In genomic region chr1:25564777-25565176, GRCh38 we compare ENCODE assay signal across 13 cellular contexts. TPM values are rescaled to one million over a fixed set of nuclear protein-coding genes. Genes with fewer than 3 reads are reported as not detected.
DNase-seq lines count a peak whose midpoint lies in the region; ATAC-seq and TF ChIP-seq lines count a peak whose summit lies in the region.
"Had no signal": no experiment of that assay in that cellular context is flagged by ENCODE, and none has a peak within 500 bp of the region (broad histone marks: within the 10 kb centered on the region; RNA-seq: fewer than 3 reads in every experiment).

No MANE protein-coding gene starts in this region.

- no peak overlapping the region for H2AFZ ChIP-seq in H9 (ENCODE audit: low read length)

- H3K9ac ChIP-seq in H9 (ENCODE audit: extremely low read depth, insufficient read length, low read length): no peak overlapping the region

- H3K4me2 ChIP-seq in H9 (ENCODE audit: insufficient read depth, insufficient read length, low read length): no peak overlapping the region

- TF ChIP-seq CTCF in mesothelial cell of epicardium (IDR thresholded peaks at IDR 0.05; ENCODE audit: unreplicated experiment): no peak
- TF ChIP-seq CTCF in tibial artery (IDR thresholded peaks at IDR 0.05): no peak
- TF ChIP-seq CTCF in H9 (conservative IDR thresholded peaks at IDR 0.05): no peak

- H3K9me3 Mint-ChIP-seq in activated naive CD4-positive, alpha-beta T cell treated with anti-CD3 and anti-CD28 coated beads, Interleukin-2, amount 10 ng/mL, durations not matched to agents 7 days and 5 days: no peaks in the 10 kb centered on the region
- H3K9me3 Mint-ChIP-seq in activated naive CD8-positive, alpha-beta T cell treated with anti-CD3 and anti-CD28 coated beads, Interleukin-2, amount 10 ng/mL, durations not matched to agents 7 days and 5 days: no peaks in the 10 kb centered on the region
- H3K9me3 Mint-ChIP-seq in mesothelial cell of epicardium: no peaks in the 10 kb centered on the region
- H3K9me3 Mint-ChIP-seq in H9: no peaks in the 10 kb centered on the region

- H3K27ac ChIP-seq in tibial artery (peak overlapping the region; percentile 88 to 90), H9 (ENCODE audit: insufficient read length, low read depth, low read length) (no peak overlapping the region)

- H3K27ac Mint-ChIP-seq in activated naive CD4-positive, alpha-beta T cell treated with anti-CD3 and anti-CD28 coated beads, Interleukin-2, amount 10 ng/mL, durations not matched to agents 7 days and 5 days: peak overlapping the region; percentile 91
- peak overlapping the region; percentile 97 for H3K27ac Mint-ChIP-seq in activated naive CD8-positive, alpha-beta T cell treated with anti-CD3 and anti-CD28 coated beads, Interleukin-2, amount 10 ng/mL, durations not matched to agents 7 days and 5 days
- peak overlapping the region; percentile 25 for H3K27ac Mint-ChIP-seq in mesothelial cell of epicardium
- peak overlapping the region in 1 of 3 experiments; percentile 28; a peak in 1 of 7 replicates for H3K27ac Mint-ChIP-seq in H9

- H3K36me3 ChIP-seq in tibial artery: peaks cover 5 to 56% (median 31%) of the 10 kb centered on the region in 3 donors

- H3K23me2 ChIP-seq in H9 (ENCODE audit: insufficient read length, low read depth, low read length, poor library complexity, severe bottlenecking): no peaks in the 10 kb centered on the region

- H3K4me3 ChIP-seq in tibial artery: no peak overlapping the region
- H3K4me3 ChIP-seq: K562 had no signal

- H3T11ph ChIP-seq in H9 (ENCODE audit: low read length): no peak overlapping the region

- H3K4ac ChIP-seq in H9 (ENCODE audit: low read depth, low read length): no peak overlapping the region

- no peaks in the 10 kb centered on the region for H4K20me1 ChIP-seq in H9 (ENCODE audit: control insufficient read depth, insufficient read depth, insufficient read length)

- H3K23ac ChIP-seq in H9 (ENCODE audit: insufficient read length, low read depth, low read length): no peak overlapping the region

- CTCF ChIA-PET in activated naive CD4-positive, alpha-beta T cell treated with anti-CD3 and anti-CD28 coated beads, Interleukin-2, amount 10 ng/mL, durations not matched to agents 7 days and 5 days (lab: Charles Lee): interaction anchor here (1.5 to 2.0 kb wide), 3 partner anchors 8 to 15 kb away, joined by 6 to 9 read pairs (median 9); no protein-coding TSS in a partner anchor

- H3K4me3 Mint-ChIP-seq in activated naive CD4-positive, alpha-beta T cell treated with anti-CD3 and anti-CD28 coated beads, Interleukin-2, amount 10 ng/mL, durations not matched to agents 7 days and 5 days: peak overlapping the region; percentile 87
- peak overlapping the region; percentile 85 for H3K4me3 Mint-ChIP-seq in activated naive CD8-positive, alpha-beta T cell treated with anti-CD3 and anti-CD28 coated beads, Interleukin-2, amount 10 ng/mL, durations not matched to agents 7 days and 5 days
- H3K4me3 Mint-ChIP-seq in mesothelial cell of epicardium (no peak overlapping the region), H9 (no peak overlapping the region)
- H3K4me3 Mint-ChIP-seq: brain had no signal

- no peak for ATAC-seq in activated naive CD8-positive, alpha-beta T cell treated with anti-CD3 and anti-CD28 coated beads, Interleukin-2, amount 10 ng/mL, durations not matched to agents 7 days and 5 days (ENCODE audit: low read depth)
- ATAC-seq: K562, left lobe of liver had no signal

- no peak overlapping the region for H4K91ac ChIP-seq in H9 (ENCODE audit: insufficient read length, low read depth, low read length)

- H2BK15ac ChIP-seq in H9 (ENCODE audit: low read depth, low read length): no peak overlapping the region

- no peak overlapping the region for H3K14ac ChIP-seq in H9 (ENCODE audit: insufficient read depth, low read length)

- intact Hi-C loops in tibial artery (cut with DNase I; ENCODE audit: low total_unique reads): no loop called here

- H3K27me3 ChIP-seq in tibial artery (no peaks in the 10 kb centered on the region), H9 (ENCODE audit: insufficient read depth, low read length) (no peaks in the 10 kb centered on the region)

- POLR2A ChIA-PET in activated naive CD8-positive, alpha-beta T cell treated with anti-CD3 and anti-CD28 coated beads, Interleukin-2, amount 10 ng/mL, durations not matched to agents 7 days and 5 days (lab: Charles Lee): interaction anchor here (1.0 to 4.7 kb wide), 7 partner anchors 10 to 78 kb away, joined by 3 to 56 read pairs (median 6); partner anchors contain the start of gene LDLRAP1

- H3K9me3 ChIP-seq in tibial artery: no peaks in the 10 kb centered on the region
- no peaks in the 10 kb centered on the region for H3K9me3 ChIP-seq in H9 (ENCODE audit: control insufficient read depth, low read depth, low read length)

- no peak overlapping the region for H4K8ac ChIP-seq in H9 (replicated peaks; ENCODE audit: insufficient read length, low read depth, low read length)

- H2BK120ac ChIP-seq in H9 (ENCODE audit: low read depth, low read length, poor library complexity, severe bottlenecking): no peak overlapping the region

- WGBS in H9 (ENCODE audit: extremely low coverage, insufficient read length, low lambda C conversion rate): no CpG with 5 or more reads among the region's 6 CpGs

- H3K36me3 Mint-ChIP-seq in activated naive CD4-positive, alpha-beta T cell treated with anti-CD3 and anti-CD28 coated beads, Interleukin-2, amount 10 ng/mL, durations not matched to agents 7 days and 5 days: peaks cover 52% of the 10 kb centered on the region
- peaks cover 7% of the 10 kb centered on the region for H3K36me3 Mint-ChIP-seq in activated naive CD8-positive, alpha-beta T cell treated with anti-CD3 and anti-CD28 coated beads, Interleukin-2, amount 10 ng/mL, durations not matched to agents 7 days and 5 days
- H3K36me3 Mint-ChIP-seq in mesothelial cell of epicardium: no peaks in the 10 kb centered on the region
- peaks cover 0 to 16% (median 5%) of the 10 kb centered on the region in 3 experiments; a peak in 2 of 7 replicates for H3K36me3 Mint-ChIP-seq in H9 (ENCODE audit: insufficient read depth in 1 of 3, low read depth in 3 of 3)
- H3K36me3 Mint-ChIP-seq: brain had no signal

- no peak overlapping the region for H3K56ac ChIP-seq in H9 (ENCODE audit: insufficient read length, low read depth, low read length)

- H3K79me2 ChIP-seq in H9 (ENCODE audit: insufficient read depth, low read length): no peaks in the 10 kb centered on the region

- no peaks in the 10 kb centered on the region for H3K79me1 ChIP-seq in H9 (ENCODE audit: insufficient read depth, low read depth, low read length, poor library complexity, severe bottlenecking)

- no peak for DNase-seq in activated naive CD4-positive, alpha-beta T cell treated with anti-CD3 and anti-CD28 coated beads, Interleukin-2, amount 10 ng/mL, durations not matched to agents 7 days and 5 days
- no peak for DNase-seq in activated naive CD4-positive, alpha-beta T cell (lab: John Stamatoyannopoulos, UW)
- DNase-seq in activated naive CD8-positive, alpha-beta T cell treated with anti-CD3 and anti-CD28 coated beads, Interleukin-2, amount 10 ng/mL, durations not matched to agents 7 days and 5 days: no peak
- DNase-seq in mesothelial cell of epicardium (ENCODE audit: low spot score in 2 of 2, unreplicated experiment in 2 of 2) (no peak), tibial artery (no peak), H9 (no peak)
- DNase-seq in NK-92 treated with Interleukin-12 subunit alpha and Interleukin-12 subunit beta, amount 100 ng/mL, for 24 hours (lab: John Stamatoyannopoulos, UW): no peak
- no peak for DNase-seq in stimulated activated naive CD4-positive, alpha-beta T cell (lab: John Stamatoyannopoulos, UW)
- DNase-seq: NCI-H1436 treated with DMSO at 0.1 percent for 48 hours, NCI-H510A had no signal

- H3K27me3 Mint-ChIP-seq in activated naive CD4-positive, alpha-beta T cell treated with anti-CD3 and anti-CD28 coated beads, Interleukin-2, amount 10 ng/mL, durations not matched to agents 7 days and 5 days: no peaks in the 10 kb centered on the region
- no peaks in the 10 kb centered on the region for H3K27me3 Mint-ChIP-seq in activated naive CD8-positive, alpha-beta T cell treated with anti-CD3 and anti-CD28 coated beads, Interleukin-2, amount 10 ng/mL, durations not matched to agents 7 days and 5 days
- H3K27me3 Mint-ChIP-seq in mesothelial cell of epicardium (ENCODE audit: low read depth): no peaks in the 10 kb centered on the region
- no peaks in the 10 kb centered on the region for H3K27me3 Mint-ChIP-seq in H9 (ENCODE audit: low read depth)
- H3K27me3 Mint-ChIP-seq: brain had no signal

- H2BK5ac ChIP-seq in H9 (ENCODE audit: insufficient read length, low read length): no peak overlapping the region

- no peak overlapping the region for H2BK12ac ChIP-seq in H9 (ENCODE audit: insufficient read length, low read depth, low read length)

- H2BK20ac ChIP-seq in H9 (ENCODE audit: low read depth, low read length, poor library complexity, severe bottlenecking): no peak overlapping the region

- peaks cover 92% of the 10 kb centered on the region for H3K4me1 Mint-ChIP-seq in activated naive CD4-positive, alpha-beta T cell treated with anti-CD3 and anti-CD28 coated beads, Interleukin-2, amount 10 ng/mL, durations not matched to agents 7 days and 5 days
- H3K4me1 Mint-ChIP-seq in activated naive CD8-positive, alpha-beta T cell treated with anti-CD3 and anti-CD28 coated beads, Interleukin-2, amount 10 ng/mL, durations not matched to agents 7 days and 5 days: peaks cover 80% of the 10 kb centered on the region
- H3K4me1 Mint-ChIP-seq in mesothelial cell of epicardium (peaks cover 54% of the 10 kb centered on the region), H9 (peaks cover 37 to 46% of the 10 kb centered on the region in 2 experiments)

- H3K18ac ChIP-seq in H9 (ENCODE audit: insufficient read length, low read depth, low read length): no peak overlapping the region

- H3K4me1 ChIP-seq in tibial artery: peaks cover 5 to 48% (median 33%) of the 10 kb centered on the region in 4 donors
- no peaks in the 10 kb centered on the region for H3K4me1 ChIP-seq in H9 (ENCODE audit: insufficient read depth, low read length)

- H4K5ac ChIP-seq in H9 (ENCODE audit: insufficient read length, low read depth, low read length): no peak overlapping the region

- H2AK5ac ChIP-seq in H9 (ENCODE audit: insufficient read length, low read length): no peak overlapping the region

RNA-seq across cellular contexts. Expression of gene LDLRAP1, which starts 21.4 kb away (rescaled TPM):
- 10 to 100 TPM; 77.3 to 79.6 TPM for total RNA-seq in activated naive CD8-positive, alpha-beta T cell treated with anti-CD3 and anti-CD28 coated beads, Interleukin-2, amount 10 ng/mL, durations not matched to agents 7 days and 5 days
- total RNA-seq in mesothelial cell of epicardium (9.1 to 10.0 TPM (median 9.9 TPM) in 3 replicates), H9 (2021) (15.7 and 18.9 TPM in 2 replicates)

RNA-seq across cellular contexts. Expression of gene MAN1C1, which starts 51.8 kb away (rescaled TPM):
- 10 to 100 TPM; 20.5 to 20.9 TPM for total RNA-seq in activated naive CD8-positive, alpha-beta T cell treated with anti-CD3 and anti-CD28 coated beads, Interleukin-2, amount 10 ng/mL, durations not matched to agents 7 days and 5 days
- 2.9 to 3.2 TPM (median 2.9 TPM) in 3 replicates for total RNA-seq in mesothelial cell of epicardium
- 9.3 and 9.9 TPM in 2 replicates for total RNA-seq in H9 (2021)

Comparison
In these comparisons a context has a peak if more than half of its experiments do, and no peak if none do; other contexts are left out.
1. H3K4me3 Mint-ChIP-seq: peak in activated naive CD4-positive, alpha-beta T cell treated with anti-CD3 and anti-CD28 coated beads, Interleukin-2, amount 10 ng/mL, durations not matched to agents 7 days and 5 days (single experiment) and activated naive CD8-positive, alpha-beta T cell treated with anti-CD3 and anti-CD28 coated beads, Interleukin-2, amount 10 ng/mL, durations not matched to agents 7 days and 5 days (single experiment); none in mesothelial cell of epicardium (single experiment) and H9 (0 of 2).